ENCODE assay signal across 20 cellular contexts in genomic region chr16:85665929-85666328, GRCh38. TPM values are rescaled to one million over a fixed set of nuclear protein-coding genes. Genes with fewer than 3 reads are reported as not detected.
DNase-seq lines count a peak whose midpoint lies in the region; ATAC-seq, FAIRE-seq and TF ChIP-seq lines count a peak whose summit lies in the region.
"Had no signal": no experiment of that assay in that cellular context is flagged by ENCODE, and none has a peak within 500 bp of the region (broad histone marks: within the 10 kb centered on the region; RNA-seq: fewer than 3 reads in every experiment).

No MANE protein-coding gene starts in this region.

- no peaks in the 10 kb centered on the region for H3K9me3 Mint-ChIP-seq in chondrocyte (ENCODE audit: low read depth)

- H4K20me1 ChIP-seq in HepG2 (ENCODE audit: insufficient read depth, low read length) = peaks cover 5% of the 10 kb centered on the region; the same call in 1 of the 2 replicates

- no peaks in the 10 kb centered on the region for H3K4me1 Mint-ChIP-seq in chondrocyte (ENCODE audit: low read depth)

- in situ Hi-C loops in HepG2 (cut with HindIII; ENCODE audit: extremely low pct_ligation_motif_present, low pct_unique_long_range_greater_than_20kb) = no loop called here

- DNase-seq in right lobe of liver (peak in 2 of 3 donors; percentile 11 to 50), HepG2 (ENCODE audit: low spot score) (no peak), chondrocyte (ENCODE audit: low spot score) (peak; percentile 73), neuronal stem cell (ENCODE audit: low spot score) (no peak), NCI-H2081 (lab: John Stamatoyannopoulos, UW) (no peak), NCI-H2081 treated with DMSO at 0.1 percent for 48 hours (lab: John Stamatoyannopoulos, UW) (no peak)
- DNase-seq: BE2C, DMS53, HCEC 1CT, NCI-H1092 treated with DMSO at 0.1 percent for 48 hours, NCI-H1436 treated with DMSO at 0.1 percent for 48 hours, NCI-H2029, NCI-H2171, NCI-H345, NCI-H524 treated with DMSO at 0.1 percent for 48 hours, NCI-H82 had no signal

- no peaks in the 10 kb centered on the region for H3K27me3 Mint-ChIP-seq in chondrocyte (ENCODE audit: low read depth)

- POLR2A ChIA-PET in HepG2 (lab: Yijun Ruan, JAX) = no interaction called here

- no peak overlapping the region for H3K27ac ChIP-seq in right lobe of liver
- H3K27ac ChIP-seq in HepG2 (ENCODE audit: extremely low read length, insufficient read depth, low read length) = no peak overlapping the region
- no peak overlapping the region for H3K27ac ChIP-seq in neuronal stem cell (replicated peaks; ENCODE audit: low read length)
- H3K27ac ChIP-seq: KMS-11 had no signal

- H3K4me1 ChIP-seq in right lobe of liver (no peaks in the 10 kb centered on the region), HepG2 (ENCODE audit: insufficient read depth, low read length) (no peaks in the 10 kb centered on the region), neuronal stem cell (ENCODE audit: control insufficient read depth in 2 of 2, insufficient read depth in 1 of 2, low read depth in 1 of 2, low read length in 2 of 2) (peaks cover 23 to 26% of the 10 kb centered on the region in 2 donors)
- H3K4me1 ChIP-seq: BE2C had no signal

- no peak overlapping the region for H3K23ac ChIP-seq in neuronal stem cell (ENCODE audit: low read depth, low read length, poor library complexity)

- peaks cover 31% of the 10 kb centered on the region for H3K36me3 Mint-ChIP-seq in chondrocyte (ENCODE audit: low read depth)

- peak overlapping the region; percentile 26 for H2BK5ac ChIP-seq in neuronal stem cell (ENCODE audit: low read length)

- CTCF ChIA-PET in HepG2 (lab: Yijun Ruan, JAX; ENCODE audit: low intra/inter-chr PET ratio, low total read pairs) = no interaction called here

- TF ChIP-seq EP300 in HepG2 (IDR thresholded peaks at IDR 0.05; ENCODE audit: low read depth in 2 of 2, low read length in 2 of 2) = no peak
- no peak for TF ChIP-seq EP300 in HepG2 (CRISPR knock-in tag; IDR thresholded peaks at IDR 0.05; ENCODE audit: borderline replicate concordance)

- H3K9me3 ChIP-seq in right lobe of liver (no peaks in the 10 kb centered on the region), HepG2 (ENCODE audit: low read length) (no peaks in the 10 kb centered on the region), neuronal stem cell (replicated peaks in 1 of 2; ENCODE audit: control insufficient read depth in 2 of 2, insufficient read depth in 1 of 2, low read depth in 1 of 2, low read length in 2 of 2) (peaks cover 0 to 2% of the 10 kb centered on the region in 2 donors)
- H3K9me3 ChIP-seq: BE2C had no signal

- ATAC-seq in right lobe of liver = no peak
- ATAC-seq in HepG2 = no peak
- no peak for ATAC-seq in GM19452 (IDR thresholded peaks at IDR 0.05; ENCODE audit: unreplicated experiment)
- ATAC-seq: Panc1 had no signal

- H3K27me3 ChIP-seq in right lobe of liver (no peaks in the 10 kb centered on the region), HepG2 (ENCODE audit: control insufficient read depth in 1 of 2, insufficient read depth in 2 of 2, low read length in 2 of 2) (no peaks in the 10 kb centered on the region), neuronal stem cell (ENCODE audit: control insufficient read depth in 3 of 3, insufficient read depth in 3 of 3, low read depth in 1 of 3, low read length in 3 of 3) (no peaks in the 10 kb centered on the region)
- H3K27me3 ChIP-seq: BE2C had no signal

- H2AK5ac ChIP-seq in neuronal stem cell (ENCODE audit: low read depth, low read length) = no peak overlapping the region

- no peak overlapping the region for H3K18ac ChIP-seq in neuronal stem cell (ENCODE audit: low read length)

- no peak overlapping the region for H4K91ac ChIP-seq in neuronal stem cell (ENCODE audit: low read depth, low read length, poor library complexity)

- no CpG with 5 or more reads among the region's 13 CpGs for WGBS in right lobe of liver (ENCODE audit: insufficient coverage, low coverage, low lambda C conversion rate, missing lambda C conversion rate)
- WGBS in HepG2 (ENCODE audit: low lambda C conversion rate) = over 99% methylated on average over 12 of the region's 13 CpGs
- WGBS in neuronal stem cell (ENCODE audit: extremely low coverage in 2 of 2, insufficient read length in 2 of 2, insufficient replicate concordance in 1 of 2), 2 donors = no CpG with 5 or more reads among the region's 13 CpGs

- no peak overlapping the region for H4K8ac ChIP-seq in neuronal stem cell (ENCODE audit: low read depth, low read length)

- TF ChIP-seq POLR2A in right lobe of liver (IDR thresholded peaks at IDR 0.05) (no peak), HepG2 (IDR thresholded peaks at IDR 0.05; ENCODE audit: insufficient read depth in 1 of 2, low read depth in 2 of 2, low read length in 2 of 2) (no peak)

- H2BK15ac ChIP-seq in neuronal stem cell (ENCODE audit: low read length) = no peak overlapping the region

- H3K27ac Mint-ChIP-seq in chondrocyte (ENCODE audit: unreplicated experiment) = no peak overlapping the region

- H3K4me3 ChIP-seq in right lobe of liver = no peak overlapping the region
- no peak overlapping the region for H3K4me3 ChIP-seq in HepG2 (replicated peaks in 1 of 3; ENCODE audit: insufficient read depth in 1 of 3, low read depth in 2 of 3, low read length in 3 of 3)
- no peak overlapping the region for H3K4me3 ChIP-seq in neuronal stem cell (ENCODE audit: low read length in 2 of 2)

- H3K14ac ChIP-seq in neuronal stem cell (ENCODE audit: low read length) = no peak overlapping the region

- BruUV-seq in HepG2 (replicated peaks; lab: Mats Ljungman, UMichigan) = no TSS peak

- no peak overlapping the region for H2BK120ac ChIP-seq in neuronal stem cell (ENCODE audit: low read depth, low read length)

- no peak for TF ChIP-seq RAD21 in HepG2 (CRISPR knock-in tag; IDR thresholded peaks at IDR 0.05)

- peaks cover 4% of the 10 kb centered on the region for H3K79me1 ChIP-seq in neuronal stem cell (ENCODE audit: low read depth, low read length)

- TF ChIP-seq CTCF in right lobe of liver (IDR thresholded peaks at IDR 0.05) (no peak), HepG2 (CRISPR knock-in tag; IDR thresholded peaks at IDR 0.05) (no peak), chondrocyte (IDR thresholded peaks at IDR 0.05) (no peak)

- no peak for FAIRE-seq in HepG2 (lab: Jason Lieb, UNC)
- FAIRE-seq: D721Med had no signal

- H2BK12ac ChIP-seq in neuronal stem cell (ENCODE audit: low read length) = no peak overlapping the region

- no peaks in the 10 kb centered on the region for H3K79me2 ChIP-seq in HepG2 (ENCODE audit: insufficient read depth, low read length)

- no peak overlapping the region for H3K4me2 ChIP-seq in HepG2 (ENCODE audit: low read depth, low read length)
- H3K4me2 ChIP-seq in neuronal stem cell (ENCODE audit: insufficient read depth, low read length, poor library complexity, severe bottlenecking) = no peak overlapping the region
- H3K4me2 ChIP-seq: KMS-11 had no signal

- H3K9ac ChIP-seq in HepG2 (ENCODE audit: insufficient read depth, low read depth, low read length) = no peak overlapping the region
- no peak overlapping the region for H3K9ac ChIP-seq in neuronal stem cell (ENCODE audit: low read depth, low read length, poor library complexity)
- H3K9ac ChIP-seq: KMS-11 had no signal

- H3K36me3 ChIP-seq in right lobe of liver (peaks cover 7 to 98% (median 50%) of the 10 kb centered on the region in 4 donors), HepG2 (replicated peaks in 1 of 2; ENCODE audit: control insufficient read depth in 1 of 2, insufficient read depth in 2 of 2, low read length in 2 of 2) (peaks cover 71 to 99% of the 10 kb centered on the region in 2 experiments), neuronal stem cell (replicated peaks in 1 of 2; ENCODE audit: control insufficient read depth in 2 of 2, insufficient read depth in 2 of 2, low read length in 2 of 2) (peaks cover 36 to 88% of the 10 kb centered on the region in 2 donors)

- no peak overlapping the region for H2AFZ ChIP-seq in HepG2 (ENCODE audit: low read length)
- no peak overlapping the region for H2AFZ ChIP-seq in neuronal stem cell (ENCODE audit: low read length)

- H3K4ac ChIP-seq in neuronal stem cell (ENCODE audit: low read length) = no peak overlapping the region

- H3K4me3 Mint-ChIP-seq in chondrocyte (ENCODE audit: unreplicated experiment) = no peak overlapping the region

- intact Hi-C loops in right lobe of liver (cut with DNase I) (no loop called here), HepG2 (cut with micrococcal nuclease; ENCODE audit: unreplicated experiment) (no loop called here)

RNA-seq across cellular contexts. Expression of gene GINS2, which starts 22.8 kb away (rescaled TPM):
- total RNA-seq in right lobe of liver = 1 to 10 TPM in 4 of 6 experiments, under 1 TPM in 2; 0.49 to 4.7 (median 1.3) TPM
- 48.3 and 61.7 TPM in 2 replicates for total RNA-seq in HepG2 (2016; rRNA removed; fragmentation: Illumina TruSeq; extraction: Trizol)
- total RNA-seq in HepG2 (2016; cell fraction: cytosol; rRNA removed; fragmentation: Illumina TruSeq; extraction: Trizol; ENCODE audit: low read depth) = 23.8 and 27.0 TPM in 2 replicates
- total RNA-seq in HepG2 (2016; cell fraction: insoluble cytoplasmic fraction; rRNA removed; fragmentation: Illumina TruSeq; extraction: Trizol) = 48.0 and 66.5 TPM in 2 replicates
- total RNA-seq in HepG2 (2016; cell fraction: membrane; rRNA removed; fragmentation: Illumina TruSeq; extraction: Trizol) = 37.7 and 42.3 TPM in 2 replicates
- total RNA-seq in HepG2 (2016; cell fraction: nucleus; rRNA removed; fragmentation: Illumina TruSeq; extraction: Trizol) = 23.1 and 24.3 TPM in 2 replicates
- polyA plus RNA-seq in HepG2 (2011; rRNA removed) = 7.7 and 10.6 TPM in 2 replicates
- 8.9 and 11.0 TPM in 2 replicates for polyA plus RNA-seq in HepG2 (2011; cell fraction: cytosol; rRNA removed)
- polyA plus RNA-seq in HepG2 (2011; cell fraction: nucleus; rRNA removed) = 3.9 and 4.5 TPM in 2 replicates
- polyA plus RNA-seq in HepG2 (2012) = 5.7 and 16.9 TPM in 2 replicates
- 28.1 and 34.5 TPM in 2 replicates for polyA plus RNA-seq in HepG2 (2016; cell fraction: cytosol; fragmentation: Illumina TruSeq; extraction: Trizol; ENCODE audit: low read depth)
- polyA plus RNA-seq in HepG2 (2016; cell fraction: insoluble cytoplasmic fraction; fragmentation: Illumina TruSeq; extraction: Trizol; ENCODE audit: low read depth) = 76.0 and 95.5 TPM in 2 replicates
- polyA plus RNA-seq in HepG2 (2016; cell fraction: membrane; fragmentation: Illumina TruSeq; extraction: Trizol; ENCODE audit: low read depth) = 36.4 and 39.0 TPM in 2 replicates
- 38.9 and 39.5 TPM in 2 replicates for polyA plus RNA-seq in HepG2 (2016; cell fraction: nucleus; fragmentation: Illumina TruSeq; extraction: Trizol; ENCODE audit: insufficient read depth, low read depth)
- 7.2 and 33.6 TPM in 2 replicates for polyA minus RNA-seq in HepG2 (2011; rRNA and poly(A)+ RNA removed; ENCODE audit: low replicate concordance)
- 3.9 and 4.1 TPM in 2 replicates for polyA minus RNA-seq in HepG2 (2011; cell fraction: cytosol; rRNA and poly(A)+ RNA removed)
- polyA minus RNA-seq in HepG2 (2011; cell fraction: nucleus; rRNA and poly(A)+ RNA removed) = 4.7 and 6.2 TPM in 2 replicates
- total RNA-seq in chondrocyte = 3.1 to 10.9 TPM (median 3.8 TPM) in 3 replicates
- 32.2 TPM for polyA plus RNA-seq in neuronal stem cell (2013, experiment 1 of 2)
- polyA plus RNA-seq in neuronal stem cell (2013, experiment 2 of 2) = 33.2 TPM

RNA-seq across cellular contexts. Expression of gene GSE1, which starts 52.8 kb away (rescaled TPM):
- 10 to 100 TPM; 30.0 to 48.0 (median 38.8) TPM for total RNA-seq in right lobe of liver
- 16.1 and 19.5 TPM in 2 replicates for total RNA-seq in HepG2 (2016; rRNA removed; fragmentation: Illumina TruSeq; extraction: Trizol)
- total RNA-seq in HepG2 (2016; cell fraction: cytosol; rRNA removed; fragmentation: Illumina TruSeq; extraction: Trizol; ENCODE audit: low read depth) = 13.0 and 16.7 TPM in 2 replicates
- total RNA-seq in HepG2 (2016; cell fraction: insoluble cytoplasmic fraction; rRNA removed; fragmentation: Illumina TruSeq; extraction: Trizol) = 15.4 and 17.4 TPM in 2 replicates
- 18.2 and 21.4 TPM in 2 replicates for total RNA-seq in HepG2 (2016; cell fraction: membrane; rRNA removed; fragmentation: Illumina TruSeq; extraction: Trizol)
- 31.6 and 33.0 TPM in 2 replicates for total RNA-seq in HepG2 (2016; cell fraction: nucleus; rRNA removed; fragmentation: Illumina TruSeq; extraction: Trizol)
- polyA plus RNA-seq in HepG2 (2011; rRNA removed) = 31.2 and 37.7 TPM in 2 replicates
- 20.9 and 26.7 TPM in 2 replicates for polyA plus RNA-seq in HepG2 (2011; cell fraction: cytosol; rRNA removed)
- polyA plus RNA-seq in HepG2 (2011; cell fraction: nucleus; rRNA removed) = 132 and 135 TPM in 2 replicates
- polyA plus RNA-seq in HepG2 (2012) = 43.5 and 43.7 TPM in 2 replicates
- 1.4 and 1.7 TPM in 2 replicates for polyA plus RNA-seq in HepG2 (2016; cell fraction: cytosol; fragmentation: Illumina TruSeq; extraction: Trizol; ENCODE audit: low read depth)
- polyA plus RNA-seq in HepG2 (2016; cell fraction: insoluble cytoplasmic fraction; fragmentation: Illumina TruSeq; extraction: Trizol; ENCODE audit: low read depth) = 22.8 and 30.2 TPM in 2 replicates
- polyA plus RNA-seq in HepG2 (2016; cell fraction: membrane; fragmentation: Illumina TruSeq; extraction: Trizol; ENCODE audit: low read depth) = 4.4 and 5.4 TPM in 2 replicates
- polyA plus RNA-seq in HepG2 (2016; cell fraction: nucleus; fragmentation: Illumina TruSeq; extraction: Trizol; ENCODE audit: insufficient read depth, low read depth) = 70.9 and 78.3 TPM in 2 replicates
- polyA minus RNA-seq in HepG2 (2011; rRNA and poly(A)+ RNA removed; ENCODE audit: low replicate concordance) = 24.8 and 50.4 TPM in 2 replicates
- polyA minus RNA-seq in HepG2 (2011; cell fraction: cytosol; rRNA and poly(A)+ RNA removed) = 36.3 and 45.8 TPM in 2 replicates
- 83.8 and 96.8 TPM in 2 replicates for polyA minus RNA-seq in HepG2 (2011; cell fraction: nucleus; rRNA and poly(A)+ RNA removed)
- total RNA-seq in chondrocyte = 22.6 to 37.1 TPM (median 24.0 TPM) in 3 replicates
- 5.7 TPM for polyA plus RNA-seq in neuronal stem cell (2013, experiment 1 of 2)
- 6.2 TPM for polyA plus RNA-seq in neuronal stem cell (2013, experiment 2 of 2)

Comparison
In these comparisons a context has a peak if more than half of its experiments do, and no peak if none do; other contexts are left out.
1. DNase-seq: peak in right lobe of liver (2 of 3) and chondrocyte (single experiment); none in HepG2 (single experiment), neuronal stem cell (single experiment), NCI-H2081 (0 of 2) and NCI-H2081 treated with DMSO at 0.1 percent for 48 hours (single experiment).